In genomic region chr18:24220318-24220688, GRCh38 we compare ENCODE assay signal across 19 cellular contexts.
DNase-seq lines count a peak whose midpoint lies in the region; ATAC-seq and TF ChIP-seq lines count a peak whose summit lies in the region.
"Had no signal": no experiment of that assay in that cellular context is flagged by ENCODE, and none has a peak within 500 bp of the region (broad histone marks: within the 10 kb centered on the region; RNA-seq: fewer than 3 reads in every experiment).

No MANE protein-coding gene starts in this region.

- no peak for TF ChIP-seq POLR2A in gastrocnemius medialis (IDR thresholded peaks at IDR 0.05)

- no peaks in the 10 kb centered on the region for H3K9me3 ChIP-seq in gastrocnemius medialis

- no peak overlapping the region for H3K4me3 Mint-ChIP-seq in Calu3 (ENCODE audit: low read depth, unreplicated experiment)
- H3K4me3 Mint-ChIP-seq: CD4-positive, CD25-positive, alpha-beta regulatory T cell had no signal

- DNase-seq in NCI-H69 (lab: John Stamatoyannopoulos, UW): peak; percentile 81
- peak in 2 of 61 donors; percentile 20 to 41 for DNase-seq in caudate nucleus (lab: John Stamatoyannopoulos, UW)
- peak; percentile 25 for DNase-seq in iPS-NIHi11 (ENCODE audit: low spot score)
- no peak for DNase-seq in gastrocnemius medialis
- DNase-seq in NK-92 (lab: John Stamatoyannopoulos, UW; ENCODE audit: unreplicated experiment): no peak
- no peak for DNase-seq in DMS79 treated with DMSO at 0.1 percent for 48 hours (lab: John Stamatoyannopoulos, UW)
- DNase-seq in Calu3: no peak
- DNase-seq: CD4-positive, CD25-positive, alpha-beta regulatory T cell; DMS 273 treated with DMSO at 0.1 percent for 48 hours; DND-41; GM23248; IMR-90; NCI-H1105; NCI-H2029 treated with DMSO at 0.1 percent for 48 hours; NCI-H2171 treated with DMSO at 0.1 percent for 48 hours; NCI-H446; NCI-H526; PC-3 had no signal

- no peak for TF ChIP-seq CTCF in gastrocnemius medialis (IDR thresholded peaks at IDR 0.05 in 4 of 5, conservative IDR thresholded peaks at IDR 0.05 in 1 of 5)
- TF ChIP-seq CTCF in Calu3 (IDR thresholded peaks at IDR 0.05; ENCODE audit: unreplicated experiment): no peak

- no peaks in the 10 kb centered on the region for H3K36me3 ChIP-seq in gastrocnemius medialis

- BruUV-seq in Calu3 (replicated peaks; lab: Mats Ljungman, UMichigan): no TSS peak

- CTCF ChIA-PET in Calu3 (lab: Charles Lee): no interaction called here

- H3K27ac ChIP-seq in caudate nucleus (ENCODE audit: low read depth, low read length): peak overlapping the region; percentile 5
- H3K27ac ChIP-seq in gastrocnemius medialis: peak overlapping the region; percentile 63 to 83 (median 75)
- H3K27ac ChIP-seq: GM23248, SK-N-MC had no signal

- no peak overlapping the region for H3K27ac Mint-ChIP-seq in Calu3 (ENCODE audit: unreplicated experiment)
- H3K27ac Mint-ChIP-seq: CD4-positive, CD25-positive, alpha-beta regulatory T cell had no signal

- in situ Hi-C loops in gastrocnemius medialis (cut with MboI; ENCODE audit: low sequenced_read_pairs in 4 of 4): loop anchor here in 1 of 4 donors (10.0 kb wide), 1 partner anchor 46 kb away; no protein-coding TSS in a partner anchor

- intact Hi-C loops in gastrocnemius medialis (cut with DNase I; ENCODE audit: low total_unique reads): loop anchor here (1.0 kb wide), 1 partner anchor 44 kb away; no protein-coding TSS in a partner anchor
- intact Hi-C loops in Calu3 (cut with micrococcal nuclease; ENCODE audit: unreplicated experiment): no loop called here

- no peaks in the 10 kb centered on the region for H3K27me3 Mint-ChIP-seq in Calu3 (ENCODE audit: unreplicated experiment)

- no peaks in the 10 kb centered on the region for H3K9me3 Mint-ChIP-seq in Calu3 (ENCODE audit: low read depth, unreplicated experiment)

- no peaks in the 10 kb centered on the region for H3K36me3 Mint-ChIP-seq in Calu3 (ENCODE audit: insufficient read depth, unreplicated experiment)
- H3K36me3 Mint-ChIP-seq: CD4-positive, CD25-positive, alpha-beta regulatory T cell had no signal

- peaks cover 36% of the 10 kb centered on the region for H3K4me1 Mint-ChIP-seq in Calu3 (ENCODE audit: low read depth, unreplicated experiment)
- H3K4me1 Mint-ChIP-seq: CD4-positive, CD25-positive, alpha-beta regulatory T cell had no signal

- H3K4me3 ChIP-seq in gastrocnemius medialis: no peak overlapping the region
- H3K4me3 ChIP-seq: GM23248, SK-N-MC had no signal

- ATAC-seq in gastrocnemius medialis: peak in 1 of 2 donors; percentile 20
- ATAC-seq: PC-3 had no signal

- peaks cover 39 to 49% of the 10 kb centered on the region in 2 donors for H3K4me1 ChIP-seq in gastrocnemius medialis

- no peaks in the 10 kb centered on the region for H3K27me3 ChIP-seq in gastrocnemius medialis

Comparison
In these comparisons a context has a peak if more than half of its experiments do, and no peak if none do; other contexts are left out.
1. DNase-seq: peak in NCI-H69 (single experiment) and iPS-NIHi11 (single experiment); none in gastrocnemius medialis (0 of 2), NK-92 (single experiment), DMS79 treated with DMSO at 0.1 percent for 48 hours (single experiment) and Calu3 (single experiment).